11 cellular contexts compared by ENCODE assay signal in genomic region chr19:2740314-2740656, GRCh38. TPM values are rescaled to one million over a fixed set of nuclear protein-coding genes. Genes with fewer than 3 reads are reported as not detected.
DNase-seq lines count a peak whose midpoint lies in the region; ATAC-seq, FAIRE-seq and TF ChIP-seq lines count a peak whose summit lies in the region.
"Had no signal": no experiment of that assay in that cellular context is flagged by ENCODE, and none has a peak within 500 bp of the region (broad histone marks: within the 10 kb centered on the region; RNA-seq: fewer than 3 reads in every experiment).

No MANE protein-coding gene starts in this region.

- peaks cover 11% of the 10 kb centered on the region for H3K36me3 Mint-ChIP-seq in activated naive CD4-positive, alpha-beta T cell treated with anti-CD3 and anti-CD28 coated beads, Interleukin-2, amount 50 U/mL, for 24 hours

- H4K20me1 ChIP-seq in keratinocyte (ENCODE audit: control insufficient read depth, extremely low read depth, insufficient read depth, low read length), result no peaks in the 10 kb centered on the region

- H3K9ac ChIP-seq in keratinocyte (ENCODE audit: control insufficient read depth, extremely low read depth, insufficient read depth, low read length), result no peak overlapping the region

- no peak for ATAC-seq in thoracic aorta (ENCODE audit: insufficient number of reproducible peaks, low FRiP score, low read depth)
- no peak for ATAC-seq in GM19395 (IDR thresholded peaks at IDR 0.05; ENCODE audit: unreplicated experiment)

- H3K27me3 ChIP-seq in WERI-Rb-1 (ENCODE audit: insufficient read depth, low read depth, severe bottlenecking) (no peaks in the 10 kb centered on the region), keratinocyte (ENCODE audit: control insufficient read depth, extremely low read depth, insufficient read depth, low read length) (no peaks in the 10 kb centered on the region), thoracic aorta (replicated peaks; ENCODE audit: insufficient read depth) (no peaks in the 10 kb centered on the region)
- H3K27me3 ChIP-seq: adrenal gland, pancreas had no signal

- H3K9me1 ChIP-seq in keratinocyte (ENCODE audit: control insufficient read depth, extremely low read depth, insufficient read depth, low read length), result no peaks in the 10 kb centered on the region

- peaks cover 5% of the 10 kb centered on the region for H3K27me3 Mint-ChIP-seq in activated naive CD4-positive, alpha-beta T cell treated with anti-CD3 and anti-CD28 coated beads, Interleukin-2, amount 50 U/mL, for 24 hours

- H3K4me1 ChIP-seq in keratinocyte (ENCODE audit: control insufficient read depth, extremely low read depth, insufficient read depth, low read length) (peaks cover 3% of the 10 kb centered on the region), thoracic aorta (ENCODE audit: control insufficient read depth in 1 of 2, low read depth in 2 of 2) (peaks cover 12 to 15% of the 10 kb centered on the region in 2 donors)

- H3K4me3 ChIP-seq in WERI-Rb-1 (ENCODE audit: low read depth, low read length), result peak overlapping the region; percentile 23
- no peak overlapping the region for H3K4me3 ChIP-seq in keratinocyte (ENCODE audit: control insufficient read depth in 2 of 3, extremely low read depth in 1 of 3, insufficient read depth in 2 of 3, low read depth in 1 of 3, low read length in 3 of 3)
- peak overlapping the region; percentile 92 for H3K4me3 ChIP-seq in thoracic aorta

- peak overlapping the region; percentile 85 for H3K27ac ChIP-seq in WERI-Rb-1
- H3K27ac ChIP-seq in keratinocyte (ENCODE audit: control insufficient read depth, insufficient read depth, low read length), result no peak overlapping the region
- no peak overlapping the region for H3K27ac ChIP-seq in thoracic aorta

- H3K36me3 ChIP-seq in WERI-Rb-1, result peaks cover 23% of the 10 kb centered on the region
- H3K36me3 ChIP-seq in keratinocyte (ENCODE audit: control insufficient read depth in 2 of 2, extremely low read depth in 1 of 2, insufficient read depth in 2 of 2, low read length in 2 of 2), result peaks cover 11 to 12% of the 10 kb centered on the region in 2 experiments
- H3K36me3 ChIP-seq in thoracic aorta, result no peaks in the 10 kb centered on the region
- H3K36me3 ChIP-seq: pancreas had no signal

- peaks cover 23% of the 10 kb centered on the region for H3K4me1 Mint-ChIP-seq in activated naive CD4-positive, alpha-beta T cell treated with anti-CD3 and anti-CD28 coated beads, Interleukin-2, amount 50 U/mL, for 24 hours

- peaks cover 11% of the 10 kb centered on the region for H3K79me2 ChIP-seq in keratinocyte (ENCODE audit: control insufficient read depth, insufficient read depth, low read length)

- peak overlapping the region; percentile 27 for H3K4me2 ChIP-seq in keratinocyte (ENCODE audit: control insufficient read depth, extremely low read depth, insufficient read depth, low read depth, low read length)

- TF ChIP-seq CTCF in WERI-Rb-1 (IDR thresholded peaks at IDR 0.05; ENCODE audit: low read depth, low read length) (no peak), keratinocyte (optimal IDR thresholded peaks at IDR 0.05 in 1 of 3, IDR thresholded peaks at IDR 0.05 in 1 of 3, conservative IDR thresholded peaks at IDR 0.05 in 1 of 3; ENCODE audit: extremely low read depth in 1 of 3, insufficient read depth in 2 of 3, low read length in 3 of 3) (no peak), thoracic aorta (IDR thresholded peaks at IDR 0.05) (no peak)

- H3K9me3 Mint-ChIP-seq in activated naive CD4-positive, alpha-beta T cell treated with anti-CD3 and anti-CD28 coated beads, Interleukin-2, amount 50 U/mL, for 24 hours, result no peaks in the 10 kb centered on the region

- no peak overlapping the region for H3K27ac Mint-ChIP-seq in activated naive CD4-positive, alpha-beta T cell treated with anti-CD3 and anti-CD28 coated beads, Interleukin-2, amount 50 U/mL, for 24 hours

- peak overlapping the region; percentile 93 for H3K4me3 Mint-ChIP-seq in activated naive CD4-positive, alpha-beta T cell treated with anti-CD3 and anti-CD28 coated beads, Interleukin-2, amount 50 U/mL, for 24 hours

- no peak for FAIRE-seq in keratinocyte (lab: Jason Lieb, UNC)
- FAIRE-seq: pancreas had no signal

- H2AFZ ChIP-seq in keratinocyte (ENCODE audit: control insufficient read depth, low read length), result no peak overlapping the region

- dilution Hi-C loops in keratinocyte (cut with MboI; ENCODE audit: extremely low pct_ligation_motif_present, low sequenced_read_pairs), result no loop called here

- H3K9me3 ChIP-seq in WERI-Rb-1 (ENCODE audit: severe bottlenecking), result no peaks in the 10 kb centered on the region
- no peaks in the 10 kb centered on the region for H3K9me3 ChIP-seq in keratinocyte (ENCODE audit: control insufficient read depth, low read depth, low read length)
- no peaks in the 10 kb centered on the region for H3K9me3 ChIP-seq in thoracic aorta
- H3K9me3 ChIP-seq: adrenal gland, pancreas had no signal

- no peak for DNase-seq in activated naive CD4-positive, alpha-beta T cell treated with anti-CD3 and anti-CD28 coated beads, Interleukin-2, amount 50 U/mL, for 16 hours
- DNase-seq in WERI-Rb-1 (no peak), keratinocyte (ENCODE audit: low read depth, low spot score) (no peak), thoracic aorta (ENCODE audit: low spot score) (no peak), NCI-H1105 treated with DMSO at 0.1 percent for 48 hours (lab: John Stamatoyannopoulos, UW) (no peak), NCI-H2029 treated with DMSO at 0.1 percent for 48 hours (lab: John Stamatoyannopoulos, UW) (no peak)

RNA-seq across cellular contexts. Expression of gene SLC39A3, which starts 0.5 kb away (rescaled TPM):
- 26.2 to 40.0 TPM (median 28.1 TPM) in 3 replicates for polyA plus RNA-seq in keratinocyte
- polyA plus RNA-seq in keratinocyte (2011; ENCODE audit: low read depth), result 1.2 TPM
- 34.9 and 57.2 TPM in 2 replicates for polyA plus RNA-seq in keratinocyte (2011; cell fraction: cytosol; rRNA removed)
- polyA plus RNA-seq in keratinocyte (2011; cell fraction: nucleus; rRNA removed), result 38.0 and 49.3 TPM in 2 replicates
- polyA plus RNA-seq in keratinocyte (2012; ENCODE audit: low replicate concordance), result 24.5 and 24.9 TPM in 2 replicates
- polyA minus RNA-seq in keratinocyte, result 25.2 to 38.3 TPM (median 35.0 TPM) in 3 replicates
- polyA minus RNA-seq in keratinocyte (2011; cell fraction: cytosol; rRNA and poly(A)+ RNA removed), result 45.7 TPM
- 15.2 and 22.4 TPM in 2 replicates for polyA minus RNA-seq in keratinocyte (2011; cell fraction: nucleus; rRNA and poly(A)+ RNA removed)
- total RNA-seq in thoracic aorta, result 10 to 100 TPM; 26.6 to 37.6 TPM

RNA-seq across cellular contexts. Expression of gene DIRAS1, which starts 19.1 kb away (rescaled TPM):
- polyA plus RNA-seq in keratinocyte, result 0.10 to 2.2 TPM (median 0.34 TPM) in 3 replicates
- polyA plus RNA-seq in keratinocyte (2011; ENCODE audit: low read depth), result 0.42 TPM
- 0.44 and 0.91 TPM in 2 replicates for polyA plus RNA-seq in keratinocyte (2011; cell fraction: cytosol; rRNA removed)
- 0.73 and 0.96 TPM in 2 replicates for polyA plus RNA-seq in keratinocyte (2011; cell fraction: nucleus; rRNA removed)
- 0.62 and 1.3 TPM in 2 replicates for polyA plus RNA-seq in keratinocyte (2012; ENCODE audit: low replicate concordance)
- polyA minus RNA-seq in keratinocyte, result 0.13 to 1.4 TPM (median 0.20 TPM) in 3 replicates
- polyA minus RNA-seq in keratinocyte (2011; cell fraction: cytosol; rRNA and poly(A)+ RNA removed), result 1.2 TPM
- polyA minus RNA-seq in keratinocyte (2011; cell fraction: nucleus; rRNA and poly(A)+ RNA removed), result 0.74 and 0.78 TPM in 2 replicates
- 1 to 10 TPM in 1 of 2 donors, not detected in 1; 2.3 TPM for total RNA-seq in thoracic aorta
- total RNA-seq: epithelial cell of proximal tubule had no signal

RNA-seq across cellular contexts. Expression of gene GNG7, which starts 37.8 kb away (rescaled TPM):
- 0.01 to 0.11 TPM (median 0.06 TPM) in 3 replicates for polyA plus RNA-seq in keratinocyte
- 0.40 TPM for polyA plus RNA-seq in keratinocyte (2011; ENCODE audit: low read depth)
- 0.02 and 0.06 TPM in 2 replicates for polyA plus RNA-seq in keratinocyte (2011; cell fraction: cytosol; rRNA removed)
- polyA plus RNA-seq in keratinocyte (2011; cell fraction: nucleus; rRNA removed), result 0.09 and 0.10 TPM in 2 replicates
- polyA plus RNA-seq in keratinocyte (2012; ENCODE audit: low replicate concordance), result 0.04 and 0.07 TPM in 2 replicates
- 0.03 TPM in 1 of 3 replicates, not detected in the others for polyA minus RNA-seq in keratinocyte
- not detected for polyA minus RNA-seq in keratinocyte (2011; cell fraction: cytosol; rRNA and poly(A)+ RNA removed)
- polyA minus RNA-seq in keratinocyte (2011; cell fraction: nucleus; rRNA and poly(A)+ RNA removed), result not detected in 2 replicates
- 1 to 10 TPM; 2.3 to 3.2 TPM for total RNA-seq in thoracic aorta

RNA-seq across cellular contexts. Expression of gene SGTA, which starts 42.8 kb away (rescaled TPM):
- 34.2 to 70.8 TPM (median 36.1 TPM) in 3 replicates for polyA plus RNA-seq in keratinocyte
- 32.9 TPM for polyA plus RNA-seq in keratinocyte (2011; ENCODE audit: low read depth)
- polyA plus RNA-seq in keratinocyte (2011; cell fraction: cytosol; rRNA removed), result 49.6 and 83.8 TPM in 2 replicates
- 60.6 and 80.6 TPM in 2 replicates for polyA plus RNA-seq in keratinocyte (2011; cell fraction: nucleus; rRNA removed)
- 42.4 and 66.3 TPM in 2 replicates for polyA plus RNA-seq in keratinocyte (2012; ENCODE audit: low replicate concordance)
- polyA minus RNA-seq in keratinocyte, result 23.1 to 112 TPM (median 27.6 TPM) in 3 replicates
- 60.0 TPM for polyA minus RNA-seq in keratinocyte (2011; cell fraction: cytosol; rRNA and poly(A)+ RNA removed)
- 24.5 and 25.1 TPM in 2 replicates for polyA minus RNA-seq in keratinocyte (2011; cell fraction: nucleus; rRNA and poly(A)+ RNA removed)
- total RNA-seq in thoracic aorta, result 10 to 100 TPM; 43.7 to 46.4 TPM

RNA-seq across cellular contexts. Expression of gene THOP1, which starts 45.0 kb away (rescaled TPM):
- polyA plus RNA-seq in keratinocyte, result 62.0 to 75.7 TPM (median 69.9 TPM) in 3 replicates
- polyA plus RNA-seq in keratinocyte (2011; ENCODE audit: low read depth), result 21.8 TPM
- 30.5 and 65.9 TPM in 2 replicates for polyA plus RNA-seq in keratinocyte (2011; cell fraction: cytosol; rRNA removed)
- polyA plus RNA-seq in keratinocyte (2011; cell fraction: nucleus; rRNA removed), result 76.0 and 84.9 TPM in 2 replicates
- polyA plus RNA-seq in keratinocyte (2012; ENCODE audit: low replicate concordance), result 21.7 and 94.6 TPM in 2 replicates
- polyA minus RNA-seq in keratinocyte, result 51.3 to 82.3 TPM (median 55.6 TPM) in 3 replicates
- 87.3 TPM for polyA minus RNA-seq in keratinocyte (2011; cell fraction: cytosol; rRNA and poly(A)+ RNA removed)
- polyA minus RNA-seq in keratinocyte (2011; cell fraction: nucleus; rRNA and poly(A)+ RNA removed), result 36.2 and 50.8 TPM in 2 replicates
- total RNA-seq in thoracic aorta, result 10 to 100 TPM; 31.3 to 55.2 TPM

Comparison
In these comparisons a context has a peak if more than half of its experiments do, and no peak if none do; other contexts are left out.
1. H3K4me3 ChIP-seq: peak in WERI-Rb-1 (single experiment) and thoracic aorta (single experiment); none in keratinocyte (0 of 3).